Comparison of ENCODE assay signal across 8 cellular contexts in the genomic region with DNA sequence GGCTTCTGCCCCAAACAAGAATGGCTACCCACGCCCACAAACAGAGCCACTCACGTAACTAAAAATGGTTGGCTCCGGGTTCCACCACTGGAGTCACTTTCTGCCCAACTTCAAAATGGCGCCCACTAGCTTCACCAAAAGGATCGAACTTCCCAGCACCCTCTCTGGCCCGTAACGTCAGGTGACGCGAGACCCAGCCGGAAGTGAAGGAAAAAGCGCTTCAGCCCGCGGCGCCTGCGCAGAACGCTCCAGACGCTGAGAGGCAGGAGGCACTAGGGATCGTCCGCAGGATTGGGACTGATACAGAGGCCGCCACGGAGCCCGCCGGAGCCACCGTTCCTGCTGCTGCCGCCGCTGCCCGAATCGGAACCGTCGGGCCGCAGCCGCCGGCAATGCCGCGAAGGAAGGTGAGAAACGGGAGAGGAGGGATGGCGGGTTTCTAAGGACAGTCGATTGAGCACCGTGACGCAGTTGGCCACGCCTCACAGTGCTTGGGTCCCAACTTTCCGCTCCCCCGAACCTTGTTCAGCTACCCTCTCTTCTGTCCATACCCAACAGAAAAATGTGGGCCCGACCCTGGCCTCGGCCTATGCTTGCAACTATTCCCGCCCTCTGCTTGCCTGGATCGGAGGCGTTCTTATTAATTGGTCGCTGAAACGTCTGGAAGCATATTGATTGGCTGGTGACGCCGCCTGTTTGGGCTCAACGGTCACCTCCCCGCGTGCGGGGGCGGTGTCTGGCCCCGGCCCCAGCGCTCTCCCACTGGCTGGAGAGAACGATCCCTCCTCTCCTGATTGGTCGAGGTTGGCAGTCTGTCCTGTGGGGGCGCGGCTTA. TPM values are rescaled to one million over a fixed set of nuclear protein-coding genes. Genes with fewer than 3 reads are reported as not detected.
A peak's percentile ranks its signal among the peaks of the same experiment; 100 is the strongest.
DNase-seq lines count a peak whose midpoint lies in the region; ATAC-seq and TF ChIP-seq lines count a peak whose summit lies in the region.

Gene KAT7 (plus strand): TSS at position 239 of the 835 bp plus-strand sequence. CDS start 154 bp downstream, at position 393.

- WGBS in GM23248 (ENCODE audit: low coverage in 1 of 2, low lambda C conversion rate in 2 of 2, missing lambda C conversion rate in 2 of 2), 2 experiments = 1% methylated on average over 63 of the region's 63 CpGs
- 1% methylated on average over 17 to 38 of the region's 63 CpGs for WGBS in esophagus squamous epithelium, 2 donors

- H3K4me2 ChIP-seq in DND-41 (ENCODE audit: insufficient read depth, low read length) = peak within 1 kb of the TSS; percentile 88
- peak within 1 kb of the TSS; percentile 98 for H3K4me2 ChIP-seq in GM23248 (ENCODE audit: unreplicated experiment)

- peak; percentile 92 for ATAC-seq in DND-41 (ENCODE audit: insufficient read depth, low read depth)

- no peak for TF ChIP-seq CTCF in DND-41 (IDR thresholded peaks at IDR 0.05; ENCODE audit: borderline replicate concordance, extremely low read depth, low read length, poor library complexity, severe bottlenecking)
- TF ChIP-seq CTCF in esophagus squamous epithelium (IDR thresholded peaks at IDR 0.05) = peak in 3 of 6 experiments; percentile 4 to 56 (median 28)

- H4K20me1 ChIP-seq in DND-41 (ENCODE audit: insufficient read depth, low read length) (peaks cover 43% of the 10 kb centered on the region), GM23248 (ENCODE audit: insufficient read depth) (peaks cover 9% of the 10 kb centered on the region; the same call in 1 of the 2 replicates)

- peak; percentile 99 for DNase-seq in DND-41
- DNase-seq in GM23248 = peak; percentile 100
- peak; percentile 100 for DNase-seq in Kasumi-1 (lab: John Stamatoyannopoulos, UW)
- DNase-seq in RPMI7951 (ENCODE audit: low read depth) = peak; percentile 98
- peak; percentile 99 for DNase-seq in activated T-helper 1 cell treated with anti-CD3 and anti-CD28 coated beads, Interleukin-12 subunit alpha, Interleukin-12 subunit beta, Interleukin-2, Interleukin-4 antibody, amounts not matched to agents 30 ng/mL and 10 ng/mL and 1 ng/mL, durations not matched to agents 14 hours and 24 hours and 36 hours (ENCODE audit: low spot score)
- peak; percentile 95 for DNase-seq in esophagus squamous epithelium (lab: John Stamatoyannopoulos, UW)
- DNase-seq in myocyte (ENCODE audit: low read depth) = peak; percentile 100
- DNase-seq in stimulated activated CD8-positive, alpha-beta memory T cell treated with anti-CD3 and anti-CD28 coated beads, Interleukin-7, amount 100 ng/mL, for 48 hours (ENCODE audit: extremely low read depth in 1 of 2, low read depth in 1 of 2) = peak; percentile 99

- H3K4me3 Mint-ChIP-seq in activated T-helper 1 cell treated with anti-CD3 and anti-CD28 coated beads, Interleukin-12 subunit alpha, Interleukin-12 subunit beta, Interleukin-2, Interleukin-4 antibody, amounts not matched to agents 30 ng/mL and 10 ng/mL and 1 ng/mL, durations not matched to agents 14 hours and 24 hours and 36 hours = peak within 1 kb of the TSS; percentile 94

- peak in 3 of 4 donors; percentile 32 to 89 (median 85) for TF ChIP-seq POLR2A in esophagus squamous epithelium (IDR thresholded peaks at IDR 0.05)

- H3K4me3 ChIP-seq in DND-41 (ENCODE audit: low read depth in 1 of 2, low read length in 2 of 2) = peak within 1 kb of the TSS; percentile 29 to 58; a peak in 3 of 4 replicates
- peak within 1 kb of the TSS; percentile 91 for H3K4me3 ChIP-seq in GM23248
- peak within 1 kb of the TSS; percentile 66 to 98 (median 92) for H3K4me3 ChIP-seq in esophagus squamous epithelium

- peak within 1 kb of the TSS; percentile 87 for H3K27ac ChIP-seq in DND-41 (ENCODE audit: low read length)
- peak within 1 kb of the TSS; percentile 95 for H3K27ac ChIP-seq in GM23248
- H3K27ac ChIP-seq in esophagus squamous epithelium = peak within 1 kb of the TSS; percentile 95 to 100 (median 98)

- H3K9ac ChIP-seq in DND-41 (ENCODE audit: low read depth, low read length) = peak within 1 kb of the TSS; percentile 75
- H3K9ac ChIP-seq in GM23248 = peak within 1 kb of the TSS; percentile 98

- intact Hi-C loops in activated T-helper 1 cell treated with anti-CD3 and anti-CD28 coated beads, Interleukin-12 subunit alpha, Interleukin-12 subunit beta, Interleukin-2, Interleukin-4 antibody, amounts not matched to agents 30 ng/mL and 10 ng/mL and 1 ng/mL, durations not matched to agents 14 hours and 24 hours and 36 hours (cut with micrococcal nuclease) = loop anchor here (1.0 to 2.0 kb wide), 9 partner anchors 24 to 373 kb away; partner anchors contain the start of genes FAM117A, PPP1R9B and SPOP
- intact Hi-C loops in esophagus squamous epithelium (cut with DNase I) = no loop called here

- H3K36me3 ChIP-seq in DND-41 (ENCODE audit: insufficient read depth, low read length) = peaks cover 42% of the 10 kb centered on the region
- H3K36me3 ChIP-seq in GM23248 (ENCODE audit: low read depth) = peaks cover 14% of the 10 kb centered on the region
- peaks cover 3 to 29% (median 7%) of the 10 kb centered on the region in 3 donors for H3K36me3 ChIP-seq in esophagus squamous epithelium

- no peaks in the 10 kb centered on the region for H3K27me3 Mint-ChIP-seq in activated T-helper 1 cell treated with anti-CD3 and anti-CD28 coated beads, Interleukin-12 subunit alpha, Interleukin-12 subunit beta, Interleukin-2, Interleukin-4 antibody, amounts not matched to agents 30 ng/mL and 10 ng/mL and 1 ng/mL, durations not matched to agents 14 hours and 24 hours and 36 hours (ENCODE audit: insufficient read depth)

- peak within 1 kb of the TSS; percentile 63 for H2AFZ ChIP-seq in DND-41 (ENCODE audit: low read depth, low read length)
- H2AFZ ChIP-seq in GM23248 = peak within 1 kb of the TSS; percentile 94

- no peaks in the 10 kb centered on the region for H3K27me3 ChIP-seq in DND-41 (ENCODE audit: insufficient read depth, low read length, poor library complexity)
- no peaks in the 10 kb centered on the region for H3K27me3 ChIP-seq in GM23248 (replicated peaks; ENCODE audit: insufficient read depth)
- H3K27me3 ChIP-seq in esophagus squamous epithelium = no peaks in the 10 kb centered on the region

- H3K9me2 ChIP-seq in GM23248 (ENCODE audit: insufficient read depth) = no peaks in the 10 kb centered on the region

- in situ Hi-C loops in GM23248 (cut with MboI) = no loop called here

- H3F3A ChIP-seq in GM23248 (ENCODE audit: insufficient read depth) = peaks cover 12% of the 10 kb centered on the region

- peaks cover 32% of the 10 kb centered on the region for H3K36me3 Mint-ChIP-seq in activated T-helper 1 cell treated with anti-CD3 and anti-CD28 coated beads, Interleukin-12 subunit alpha, Interleukin-12 subunit beta, Interleukin-2, Interleukin-4 antibody, amounts not matched to agents 30 ng/mL and 10 ng/mL and 1 ng/mL, durations not matched to agents 14 hours and 24 hours and 36 hours (ENCODE audit: low read depth)

- peaks cover 35% of the 10 kb centered on the region for H3K4me1 Mint-ChIP-seq in activated T-helper 1 cell treated with anti-CD3 and anti-CD28 coated beads, Interleukin-12 subunit alpha, Interleukin-12 subunit beta, Interleukin-2, Interleukin-4 antibody, amounts not matched to agents 30 ng/mL and 10 ng/mL and 1 ng/mL, durations not matched to agents 14 hours and 24 hours and 36 hours (ENCODE audit: low read depth)

- peaks cover 51% of the 10 kb centered on the region for H3K79me2 ChIP-seq in DND-41 (ENCODE audit: insufficient read depth, low read length)
- peaks cover 57% of the 10 kb centered on the region for H3K79me2 ChIP-seq in GM23248 (ENCODE audit: insufficient read depth)

- H3K4me1 ChIP-seq in DND-41 (ENCODE audit: insufficient read depth, low read length) (peaks cover 42% of the 10 kb centered on the region), GM23248 (ENCODE audit: insufficient read depth) (peaks cover 29% of the 10 kb centered on the region), esophagus squamous epithelium (peaks cover 0 to 60% (median 26%) of the 10 kb centered on the region in 3 donors)

- peak within 1 kb of the TSS; percentile 99 for H3K27ac Mint-ChIP-seq in activated T-helper 1 cell treated with anti-CD3 and anti-CD28 coated beads, Interleukin-12 subunit alpha, Interleukin-12 subunit beta, Interleukin-2, Interleukin-4 antibody, amounts not matched to agents 30 ng/mL and 10 ng/mL and 1 ng/mL, durations not matched to agents 14 hours and 24 hours and 36 hours

- H3K9me3 Mint-ChIP-seq in activated T-helper 1 cell treated with anti-CD3 and anti-CD28 coated beads, Interleukin-12 subunit alpha, Interleukin-12 subunit beta, Interleukin-2, Interleukin-4 antibody, amounts not matched to agents 30 ng/mL and 10 ng/mL and 1 ng/mL, durations not matched to agents 14 hours and 24 hours and 36 hours = no peaks in the 10 kb centered on the region

- H3K9me3 ChIP-seq in DND-41 (ENCODE audit: insufficient read depth, low read length, severe bottlenecking) (no peaks in the 10 kb centered on the region), GM23248 (ENCODE audit: low read depth) (no peaks in the 10 kb centered on the region), esophagus squamous epithelium (no peaks in the 10 kb centered on the region)

RNA-seq across cellular contexts. Expression of gene KAT7, which starts in this region (rescaled TPM):
- 20.9 and 41.9 TPM in 2 replicates for total RNA-seq in GM23248 (2014; rRNA removed; shearing (Covaris generic))
- polyA plus RNA-seq in GM23248 (2016; fragmentation: Nextera tagmentation; extraction: Ambion mirVana) = 27.0 and 27.5 TPM in 2 replicates
- 32.6 and 38.1 TPM in 2 replicates for total RNA-seq in RPMI7951 (2014; rRNA removed; shearing (Covaris generic))
- 68.5 and 71.1 TPM in 2 replicates for total RNA-seq in activated T-helper 1 cell treated with anti-CD3 and anti-CD28 coated beads, Interleukin-12 subunit alpha, Interleukin-12 subunit beta, Interleukin-2, Interleukin-4 antibody, amounts not matched to agents 30 ng/mL and 10 ng/mL and 1 ng/mL, durations not matched to agents 14 hours and 24 hours and 36 hours
- total RNA-seq in esophagus squamous epithelium (10 to 100 TPM; 22.6 to 32.6 (median 26.6) TPM), myocyte (28.5 and 34.9 TPM in 2 replicates)
- 22.3 TPM for polyA plus RNA-seq in myocyte (2012)

Comparison
In these comparisons a context has a peak if more than half of its experiments do, and no peak if none do; other contexts are left out.
1. Peak in every context shown above with its lines: DNase-seq, ATAC-seq, H3K4me3 ChIP-seq and H3K27ac ChIP-seq.